9 cellular contexts compared by ENCODE assay signal in the genomic region with DNA sequence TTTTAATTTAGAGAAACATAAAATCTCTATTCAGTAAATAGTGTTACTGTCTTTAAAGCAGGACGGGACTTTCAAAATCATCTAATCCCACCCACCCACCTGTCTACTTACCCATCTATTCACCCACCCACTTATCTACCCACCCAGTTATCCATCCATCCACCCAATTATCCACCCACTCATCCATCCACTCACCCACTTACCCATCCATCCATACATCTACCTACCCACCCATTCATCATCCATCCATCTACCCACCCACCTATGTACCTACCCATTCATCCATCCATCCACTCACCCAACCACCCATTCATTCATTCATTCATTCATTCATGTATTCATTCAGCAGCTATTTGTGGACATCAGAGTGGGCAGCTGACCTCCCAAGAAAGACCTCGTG.
"Had no signal": no experiment of that assay in that cellular context is flagged by ENCODE, and none has a peak within 500 bp of the region (broad histone marks: within the 10 kb centered on the region; RNA-seq: fewer than 3 reads in every experiment).

No MANE protein-coding gene starts in this region.

- H3K4me1 ChIP-seq: HAP-1 had no signal

- H2AFZ ChIP-seq: GM23248 had no signal

- ATAC-seq: HCT116, HepG2 had no signal

- H3K4me3 Mint-ChIP-seq: IgD-negative memory B cell had no signal

- H3K27ac ChIP-seq: GM23248, HL-60 had no signal

- H3K36me3 ChIP-seq: HAP-1 had no signal

- H3K4me3 ChIP-seq: GM23248, HAP-1 had no signal

- DNase-seq: GM23248, GOT3, H7, KG1 had no signal

- FAIRE-seq: HepG2 had no signal

- H3K9ac ChIP-seq: GM23248 had no signal

- H3K27ac Mint-ChIP-seq: IgD-negative memory B cell had no signal

- H3K27me3 Mint-ChIP-seq: IgD-negative memory B cell had no signal
